In the genomic region with DNA sequence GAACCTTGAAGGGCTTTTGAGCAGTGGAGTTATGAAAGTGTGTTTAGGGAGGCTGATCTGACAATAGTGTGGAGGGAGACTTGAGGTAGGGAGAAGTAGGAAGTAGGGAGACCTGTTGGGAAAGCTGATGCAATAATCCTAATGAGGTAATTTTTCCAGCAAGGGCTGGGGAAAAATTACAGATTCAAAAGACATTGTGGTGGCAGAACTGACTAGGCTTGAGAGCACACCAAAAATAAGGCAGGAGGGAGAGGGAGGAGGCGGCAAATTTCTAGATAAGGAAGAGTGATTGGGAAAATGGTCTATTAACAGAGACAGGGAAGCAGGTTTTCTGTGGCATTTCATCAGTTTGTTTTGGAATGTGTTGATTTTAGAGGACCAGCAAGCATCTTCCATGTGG, we compare ENCODE assay signal across 1 cellular context.
TF ChIP-seq lines count a peak whose summit lies in the region.

No MANE protein-coding gene starts in this region.

TF ChIP-seq in HEK293, 187 proteins besides CTCF, POLR2A, EP300 and RAD21 (continued from another document):
- TF ChIP-seq, protein P1, sequence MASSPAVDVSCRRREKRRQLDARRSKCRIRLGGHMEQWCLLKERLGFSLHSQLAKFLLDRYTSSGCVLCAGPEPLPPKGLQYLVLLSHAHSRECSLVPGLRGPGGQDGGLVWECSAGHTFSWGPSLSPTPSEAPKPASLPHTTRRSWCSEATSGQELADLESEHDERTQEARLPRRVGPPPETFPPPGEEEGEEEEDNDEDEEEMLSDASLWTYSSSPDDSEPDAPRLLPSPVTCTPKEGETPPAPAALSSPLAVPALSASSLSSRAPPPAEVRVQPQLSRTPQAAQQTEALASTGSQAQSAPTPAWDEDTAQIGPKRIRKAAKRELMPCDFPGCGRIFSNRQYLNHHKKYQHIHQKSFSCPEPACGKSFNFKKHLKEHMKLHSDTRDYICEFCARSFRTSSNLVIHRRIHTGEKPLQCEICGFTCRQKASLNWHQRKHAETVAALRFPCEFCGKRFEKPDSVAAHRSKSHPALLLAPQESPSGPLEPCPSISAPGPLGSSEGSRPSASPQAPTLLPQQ (tag by site-specific recombination; IDR thresholded peaks at IDR 0.05): peak; percentile 63
- peak; percentile 51 for TF ChIP-seq ZSCAN4 (tag by site-specific recombination; IDR thresholded peaks at IDR 0.05)
- TF ChIP-seq ZNF785 (tag by site-specific recombination; IDR thresholded peaks at IDR 0.05): peak; percentile 32; the same call in 1 of the 2 replicates
- no peak for TF ChIP-seq ZNF23 (tag by site-specific recombination; IDR thresholded peaks at IDR 0.05; ENCODE audit: borderline replicate concordance)
- no peak for TF ChIP-seq ZNF768 (tag by site-specific recombination; IDR thresholded peaks at IDR 0.05)
- TF ChIP-seq, protein P2, sequence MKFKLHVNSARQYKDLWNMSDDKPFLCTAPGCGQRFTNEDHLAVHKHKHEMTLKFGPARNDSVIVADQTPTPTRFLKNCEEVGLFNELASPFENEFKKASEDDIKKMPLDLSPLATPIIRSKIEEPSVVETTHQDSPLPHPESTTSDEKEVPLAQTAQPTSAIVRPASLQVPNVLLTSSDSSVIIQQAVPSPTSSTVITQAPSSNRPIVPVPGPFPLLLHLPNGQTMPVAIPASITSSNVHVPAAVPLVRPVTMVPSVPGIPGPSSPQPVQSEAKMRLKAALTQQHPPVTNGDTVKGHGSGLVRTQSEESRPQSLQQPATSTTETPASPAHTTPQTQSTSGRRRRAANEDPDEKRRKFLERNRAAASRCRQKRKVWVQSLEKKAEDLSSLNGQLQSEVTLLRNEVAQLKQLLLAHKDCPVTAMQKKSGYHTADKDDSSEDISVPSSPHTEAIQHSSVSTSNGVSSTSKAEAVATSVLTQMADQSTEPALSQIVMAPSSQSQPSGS (tag by site-specific recombination; IDR thresholded peaks at IDR 0.05; ENCODE audit: low read depth): peak; percentile 90
- TF ChIP-seq ZFP3 (tag by site-specific recombination; IDR thresholded peaks at IDR 0.05; ENCODE audit: low read depth): no peak
- peak; percentile 20; the same call in 1 of the 2 replicates for TF ChIP-seq IKZF3 (tag by site-specific recombination; IDR thresholded peaks at IDR 0.05)
- TF ChIP-seq SCRT1 (tag by site-specific recombination; IDR thresholded peaks at IDR 0.05; ENCODE audit: borderline replicate concordance): peak; percentile 83
- TF ChIP-seq ZEB2 (tag by site-specific recombination; IDR thresholded peaks at IDR 0.05): peak; percentile 80
- TF ChIP-seq ZNF16 (tag by site-specific recombination; IDR thresholded peaks at IDR 0.05; ENCODE audit: low read depth): no peak
- peak; percentile 62; the same call in 1 of the 2 replicates for TF ChIP-seq PRDM1 (tag by site-specific recombination; IDR thresholded peaks at IDR 0.05)
- TF ChIP-seq ZNF76 (tag by site-specific recombination; IDR thresholded peaks at IDR 0.05; ENCODE audit: borderline replicate concordance, low read depth): peak; percentile 64; the same call in 1 of the 2 replicates
- TF ChIP-seq PRDM10 (tag by site-specific recombination; IDR thresholded peaks at IDR 0.05): peak; percentile 89
- 0 out of 2 replicates have a peak, but pooled peaks have one; percentile 33 for TF ChIP-seq ZNF639 (tag by site-specific recombination; IDR thresholded peaks at IDR 0.05)
- peak; percentile 55; the same call in 1 of the 2 replicates for TF ChIP-seq ZSCAN23 (tag by site-specific recombination; IDR thresholded peaks at IDR 0.05)
- TF ChIP-seq ZNF18 (tag by site-specific recombination; IDR thresholded peaks at IDR 0.05): no peak
- TF ChIP-seq ZBTB21 (tag by site-specific recombination; IDR thresholded peaks at IDR 0.05): peak; percentile 30
- TF ChIP-seq ZNF629 (tag by site-specific recombination; IDR thresholded peaks at IDR 0.05): peak; percentile 47; the same call in 1 of the 2 replicates
- TF ChIP-seq GLI4 (tag by site-specific recombination; IDR thresholded peaks at IDR 0.05): no peak
- peak; percentile 80 for TF ChIP-seq ZNF335 (tag by site-specific recombination; conservative IDR thresholded peaks at IDR 0.05)
- TF ChIP-seq, protein P3, sequence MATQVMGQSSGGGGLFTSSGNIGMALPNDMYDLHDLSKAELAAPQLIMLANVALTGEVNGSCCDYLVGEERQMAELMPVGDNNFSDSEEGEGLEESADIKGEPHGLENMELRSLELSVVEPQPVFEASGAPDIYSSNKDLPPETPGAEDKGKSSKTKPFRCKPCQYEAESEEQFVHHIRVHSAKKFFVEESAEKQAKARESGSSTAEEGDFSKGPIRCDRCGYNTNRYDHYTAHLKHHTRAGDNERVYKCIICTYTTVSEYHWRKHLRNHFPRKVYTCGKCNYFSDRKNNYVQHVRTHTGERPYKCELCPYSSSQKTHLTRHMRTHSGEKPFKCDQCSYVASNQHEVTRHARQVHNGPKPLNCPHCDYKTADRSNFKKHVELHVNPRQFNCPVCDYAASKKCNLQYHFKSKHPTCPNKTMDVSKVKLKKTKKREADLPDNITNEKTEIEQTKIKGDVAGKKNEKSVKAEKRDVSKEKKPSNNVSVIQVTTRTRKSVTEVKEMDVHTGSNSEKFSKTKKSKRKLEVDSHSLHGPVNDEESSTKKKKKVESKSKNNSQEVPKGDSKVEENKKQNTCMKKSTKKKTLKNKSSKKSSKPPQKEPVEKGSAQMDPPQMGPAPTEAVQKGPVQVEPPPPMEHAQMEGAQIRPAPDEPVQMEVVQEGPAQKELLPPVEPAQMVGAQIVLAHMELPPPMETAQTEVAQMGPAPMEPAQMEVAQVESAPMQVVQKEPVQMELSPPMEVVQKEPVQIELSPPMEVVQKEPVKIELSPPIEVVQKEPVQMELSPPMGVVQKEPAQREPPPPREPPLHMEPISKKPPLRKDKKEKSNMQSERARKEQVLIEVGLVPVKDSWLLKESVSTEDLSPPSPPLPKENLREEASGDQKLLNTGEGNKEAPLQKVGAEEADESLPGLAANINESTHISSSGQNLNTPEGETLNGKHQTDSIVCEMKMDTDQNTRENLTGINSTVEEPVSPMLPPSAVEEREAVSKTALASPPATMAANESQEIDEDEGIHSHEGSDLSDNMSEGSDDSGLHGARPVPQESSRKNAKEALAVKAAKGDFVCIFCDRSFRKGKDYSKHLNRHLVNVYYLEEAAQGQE (tag by site-specific recombination; IDR thresholded peaks at IDR 0.05): no peak
- TF ChIP-seq ZNF324 (tag by site-specific recombination; IDR thresholded peaks at IDR 0.05): peak; percentile 89
- TF ChIP-seq ZBTB48 (tag by site-specific recombination; IDR thresholded peaks at IDR 0.05): peak; percentile 99
- peak; percentile 99 for TF ChIP-seq SCRT2 (tag by site-specific recombination; IDR thresholded peaks at IDR 0.05)
- peak; percentile 8; the same call in 1 of the 2 replicates for TF ChIP-seq ZFHX2 (tag by site-specific recombination; conservative IDR thresholded peaks at IDR 0.05)
- peak; percentile 88 for TF ChIP-seq ZNF558 (tag by site-specific recombination; IDR thresholded peaks at IDR 0.05)
- TF ChIP-seq ZNF354C (tag by site-specific recombination; IDR thresholded peaks at IDR 0.05; ENCODE audit: borderline replicate concordance, low read depth): no peak
- TF ChIP-seq, protein P4, sequence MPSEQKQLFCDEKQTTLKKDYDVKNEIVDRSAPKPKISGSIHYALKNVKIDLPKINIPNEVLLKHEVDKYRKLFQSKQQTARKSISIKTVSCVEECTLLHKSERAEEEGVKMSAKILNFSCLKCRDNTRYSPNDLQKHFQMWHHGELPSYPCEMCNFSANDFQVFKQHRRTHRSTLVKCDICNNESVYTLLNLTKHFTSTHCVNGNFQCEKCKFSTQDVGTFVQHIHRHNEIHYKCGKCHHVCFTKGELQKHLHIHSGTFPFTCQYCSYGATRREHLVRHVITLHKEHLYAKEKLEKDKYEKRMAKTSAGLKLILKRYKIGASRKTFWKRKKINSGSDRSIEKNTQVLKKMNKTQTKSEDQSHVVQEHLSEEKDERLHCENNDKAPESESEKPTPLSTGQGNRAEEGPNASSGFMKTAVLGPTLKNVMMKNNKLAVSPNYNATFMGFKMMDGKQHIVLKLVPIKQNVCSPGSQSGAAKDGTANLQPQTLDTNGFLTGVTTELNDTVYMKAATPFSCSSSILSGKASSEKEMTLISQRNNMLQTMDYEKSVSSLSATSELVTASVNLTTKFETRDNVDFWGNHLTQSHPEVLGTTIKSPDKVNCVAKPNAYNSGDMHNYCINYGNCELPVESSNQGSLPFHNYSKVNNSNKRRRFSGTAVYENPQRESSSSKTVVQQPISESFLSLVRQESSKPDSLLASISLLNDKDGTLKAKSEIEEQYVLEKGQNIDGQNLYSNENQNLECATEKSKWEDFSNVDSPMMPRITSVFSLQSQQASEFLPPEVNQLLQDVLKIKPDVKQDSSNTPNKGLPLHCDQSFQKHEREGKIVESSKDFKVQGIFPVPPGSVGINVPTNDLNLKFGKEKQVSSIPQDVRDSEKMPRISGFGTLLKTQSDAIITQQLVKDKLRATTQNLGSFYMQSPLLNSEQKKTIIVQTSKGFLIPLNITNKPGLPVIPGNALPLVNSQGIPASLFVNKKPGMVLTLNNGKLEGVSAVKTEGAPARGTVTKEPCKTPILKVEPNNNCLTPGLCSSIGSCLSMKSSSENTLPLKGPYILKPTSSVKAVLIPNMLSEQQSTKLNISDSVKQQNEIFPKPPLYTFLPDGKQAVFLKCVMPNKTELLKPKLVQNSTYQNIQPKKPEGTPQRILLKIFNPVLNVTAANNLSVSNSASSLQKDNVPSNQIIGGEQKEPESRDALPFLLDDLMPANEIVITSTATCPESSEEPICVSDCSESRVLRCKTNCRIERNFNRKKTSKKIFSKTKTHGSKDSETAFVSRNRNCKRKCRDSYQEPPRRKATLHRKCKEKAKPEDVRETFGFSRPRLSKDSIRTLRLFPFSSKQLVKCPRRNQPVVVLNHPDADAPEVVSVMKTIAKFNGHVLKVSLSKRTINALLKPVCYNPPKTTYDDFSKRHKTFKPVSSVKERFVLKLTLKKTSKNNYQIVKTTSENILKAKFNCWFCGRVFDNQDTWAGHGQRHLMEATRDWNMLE (tag by site-specific recombination; conservative IDR thresholded peaks at IDR 0.05; ENCODE audit: low read depth): peak; percentile 81
